14 cellular contexts compared by ENCODE assay signal in the genomic region with DNA sequence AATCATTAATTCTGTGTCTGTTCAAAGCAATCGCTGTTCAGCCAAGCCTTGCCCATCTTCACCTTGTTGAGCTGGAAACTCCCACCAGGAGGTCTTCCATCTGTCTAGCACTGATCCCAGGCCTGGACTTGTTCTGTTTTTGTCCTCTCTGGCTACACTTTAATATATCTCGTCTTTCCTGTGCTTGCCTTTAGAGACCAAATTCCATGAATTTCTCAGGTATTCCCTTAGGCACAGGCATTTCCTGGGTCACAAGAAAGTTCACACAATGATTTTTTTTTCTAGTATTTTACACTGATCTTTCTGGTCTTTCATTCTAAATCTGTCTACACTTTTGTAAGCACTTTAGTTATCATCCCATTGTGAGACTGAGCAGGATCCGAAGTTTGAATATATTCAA.
"Had no signal": no experiment of that assay in that cellular context is flagged by ENCODE, and none has a peak within 500 bp of the region (broad histone marks: within the 10 kb centered on the region; RNA-seq: fewer than 3 reads in every experiment).

No MANE protein-coding gene starts in this region.

- H3K27ac ChIP-seq: left lung, pancreas, testis had no signal

- H3K4me1 Mint-ChIP-seq: brain had no signal

- H3K36me3 ChIP-seq: left lung, pancreas had no signal

- FAIRE-seq: endometrium, pancreas had no signal

- H3K4me3 ChIP-seq: left lung, pancreas, testis had no signal

- H3K27me3 ChIP-seq: left lung, pancreas, testis had no signal

- ATAC-seq: left lung; pancreas; stimulated activated naive CD8-positive, alpha-beta T cell treated with anti-CD3 and anti-CD28 coated beads, Interleukin-15, Interleukin-2, amounts not matched to agents 100 U/mL and 50 U/mL, for 24 hours had no signal

- H3K9me3 ChIP-seq: left lung, pancreas, testis had no signal

- H3K27me3 Mint-ChIP-seq: activated CD4-positive, alpha-beta memory T cell treated with anti-CD3 and anti-CD28 coated beads for 36 hours had no signal

- H3K4me1 ChIP-seq: pancreas, testis had no signal

- DNase-seq: activated CD4-positive, CD25-positive, alpha-beta regulatory T cell treated with anti-CD3 and anti-CD28 coated beads, Interleukin-2, amount 50 U/mL, for 72 hours; activated CD8-positive, alpha-beta memory T cell treated with anti-CD3 and anti-CD28 coated beads, Interleukin-2, amount 50 U/mL, for 4 hours; activated naive CD4-positive, alpha-beta T cell treated with anti-CD3 and anti-CD28 coated beads, Interleukin-2, amount 50 U/mL, for 16 hours; amniotic stem cell; foreskin melanocyte; head of caudate nucleus; left lung; pancreas; stimulated activated CD4-positive, alpha-beta T cell treated with anti-CD3 and anti-CD28 coated beads, Interleukin-12 subunit alpha, Interleukin-12 subunit beta, amount 100 ng/mL, for 4 hours; stimulated activated naive CD8-positive, alpha-beta T cell treated with anti-CD3 and anti-CD28 coated beads, Interleukin-15, Interleukin-2, amounts not matched to agents 100 U/mL and 50 U/mL, for 24 hours; testis had no signal

- H3K9me3 Mint-ChIP-seq: activated CD4-positive, alpha-beta memory T cell treated with anti-CD3 and anti-CD28 coated beads for 36 hours had no signal

- H3K36me3 Mint-ChIP-seq: activated CD4-positive, alpha-beta memory T cell treated with anti-CD3 and anti-CD28 coated beads for 36 hours had no signal

- H3K27ac Mint-ChIP-seq: brain had no signal

- H3K4me3 Mint-ChIP-seq: activated CD4-positive, alpha-beta memory T cell treated with anti-CD3 and anti-CD28 coated beads for 36 hours; brain had no signal
